In genomic region chr21:45618846-45619485, GRCh38 we compare ENCODE assay signal across 18 cellular contexts. TPM values are rescaled to one million over a fixed set of nuclear protein-coding genes. Genes with fewer than 3 reads are reported as not detected.
DNase-seq lines count a peak whose midpoint lies in the region; ATAC-seq and TF ChIP-seq lines count a peak whose summit lies in the region.
"Had no signal": no experiment of that assay in that cellular context is flagged by ENCODE, and none has a peak within 500 bp of the region (broad histone marks: within the 10 kb centered on the region; RNA-seq: fewer than 3 reads in every experiment).

No MANE protein-coding gene starts in this region.

- H3K36me3 Mint-ChIP-seq in CD4-positive, alpha-beta memory T cell: peaks cover 0 to 2% of the 10 kb centered on the region in 2 donors
- no peaks in the 10 kb centered on the region for H3K36me3 Mint-ChIP-seq in naive thymus-derived CD4-positive, alpha-beta T cell
- H3K36me3 Mint-ChIP-seq: T-cell had no signal

- H3K4me1 Mint-ChIP-seq in CD4-positive, alpha-beta memory T cell: peaks cover 19 to 30% (median 22%) of the 10 kb centered on the region in 4 donors
- peaks cover 12 to 54% (median 42%) of the 10 kb centered on the region in 7 donors for H3K4me1 Mint-ChIP-seq in naive thymus-derived CD4-positive, alpha-beta T cell

- intact Hi-C loops in CD4-positive, alpha-beta memory T cell (cut with micrococcal nuclease): no loop called here
- intact Hi-C loops in naive thymus-derived CD4-positive, alpha-beta T cell (cut with micrococcal nuclease): no loop called here
- intact Hi-C loops in uterus (cut with DNase I; ENCODE audit: low total_unique reads): no loop called here

- TF ChIP-seq POLR2A in uterus (IDR thresholded peaks at IDR 0.05): no peak

- H3K9me3 ChIP-seq in CD4-positive, alpha-beta memory T cell (ENCODE audit: control insufficient read depth in 1 of 2, low read length in 2 of 2): no peaks in the 10 kb centered on the region
- no peaks in the 10 kb centered on the region; the same call in 1 of the 2 replicates for H3K9me3 ChIP-seq in MG63
- no peaks in the 10 kb centered on the region for H3K9me3 ChIP-seq in naive thymus-derived CD4-positive, alpha-beta T cell (ENCODE audit: control insufficient read depth in 2 of 3, low read length in 3 of 3)
- no peaks in the 10 kb centered on the region for H3K9me3 ChIP-seq in uterus

- no peak overlapping the region for H3K4me3 ChIP-seq in CD4-positive, alpha-beta memory T cell (ENCODE audit: low read length in 2 of 2)
- H3K4me3 ChIP-seq in MG63: no peak overlapping the region
- no peak overlapping the region for H3K4me3 ChIP-seq in naive thymus-derived CD4-positive, alpha-beta T cell (ENCODE audit: low read length)
- H3K4me3 ChIP-seq in uterus: no peak overlapping the region

- H3K9me3 Mint-ChIP-seq in CD4-positive, alpha-beta memory T cell: peaks cover 0 to 3% (median 0%) of the 10 kb centered on the region in 8 donors
- peaks cover 0 to 4% (median 0%) of the 10 kb centered on the region in 11 donors for H3K9me3 Mint-ChIP-seq in naive thymus-derived CD4-positive, alpha-beta T cell
- H3K9me3 Mint-ChIP-seq: activated CD4-positive, alpha-beta T cell treated with anti-CD3 and anti-CD28 coated beads, Interleukin-2, amount 10 ng/mL, durations not matched to agents 7 days and 5 days; neural crest cell; T-cell had no signal

- CTCF ChIA-PET in CD4-positive, alpha-beta memory T cell (lab: Charles Lee; ENCODE audit: partially characterized antibody): interaction anchor here (1.2 kb wide), 1 partner anchor 17 kb away, joined by 3 read pairs; no protein-coding TSS in a partner anchor
- CTCF ChIA-PET in naive thymus-derived CD4-positive, alpha-beta T cell (lab: Charles Lee): no interaction called here

- H3K4me1 ChIP-seq in CD4-positive, alpha-beta memory T cell (ENCODE audit: insufficient read depth, low read length): peaks cover 27% of the 10 kb centered on the region
- peaks cover 16 to 32% of the 10 kb centered on the region in 2 donors for H3K4me1 ChIP-seq in naive thymus-derived CD4-positive, alpha-beta T cell (ENCODE audit: control insufficient read depth in 2 of 2, insufficient read depth in 2 of 2, low read length in 2 of 2)
- H3K4me1 ChIP-seq in uterus: no peaks in the 10 kb centered on the region

- no peaks in the 10 kb centered on the region for H3K36me3 ChIP-seq in CD4-positive, alpha-beta memory T cell (ENCODE audit: insufficient read depth, low read length)
- no peaks in the 10 kb centered on the region for H3K36me3 ChIP-seq in MG63
- H3K36me3 ChIP-seq in naive thymus-derived CD4-positive, alpha-beta T cell (ENCODE audit: control insufficient read depth in 2 of 3, insufficient read depth in 3 of 3, low read length in 3 of 3): no peaks in the 10 kb centered on the region
- H3K36me3 ChIP-seq in uterus: no peaks in the 10 kb centered on the region

- peak overlapping the region in 5 of 7 donors; percentile 29 to 99 (median 75) for H3K27ac Mint-ChIP-seq in CD4-positive, alpha-beta memory T cell
- peak overlapping the region in 5 of 9 donors; percentile 78 to 100 (median 97) for H3K27ac Mint-ChIP-seq in naive thymus-derived CD4-positive, alpha-beta T cell
- H3K27ac Mint-ChIP-seq: activated CD4-positive, alpha-beta T cell treated with anti-CD3 and anti-CD28 coated beads, Interleukin-2, amount 10 ng/mL, durations not matched to agents 7 days and 5 days; T-cell had no signal

- POLR2A ChIA-PET in CD4-positive, alpha-beta memory T cell (lab: Charles Lee; ENCODE audit: partially characterized antibody): no interaction called here
- POLR2A ChIA-PET in naive thymus-derived CD4-positive, alpha-beta T cell (lab: Charles Lee): no interaction called here

- no peak for ATAC-seq in naive thymus-derived CD4-positive, alpha-beta T cell
- ATAC-seq: left ventricle myocardium superior, T-cell had no signal

- H3K4me3 Mint-ChIP-seq in CD4-positive, alpha-beta memory T cell: no peak overlapping the region
- no peak overlapping the region for H3K4me3 Mint-ChIP-seq in naive thymus-derived CD4-positive, alpha-beta T cell
- H3K4me3 Mint-ChIP-seq: activated CD4-positive, alpha-beta T cell treated with anti-CD3 and anti-CD28 coated beads, Interleukin-2, amount 10 ng/mL, durations not matched to agents 7 days and 5 days; neural crest cell; T-cell had no signal

- TF ChIP-seq CTCF in uterus (IDR thresholded peaks at IDR 0.05): no peak

- no peak overlapping the region for H3K27ac ChIP-seq in CD4-positive, alpha-beta memory T cell (ENCODE audit: low read depth, low read length)
- H3K27ac ChIP-seq in naive thymus-derived CD4-positive, alpha-beta T cell (ENCODE audit: low read depth, low read length): no peak overlapping the region
- no peak overlapping the region for H3K27ac ChIP-seq in uterus
- H3K27ac ChIP-seq: KMS-11 had no signal

- H3K27me3 Mint-ChIP-seq in CD4-positive, alpha-beta memory T cell: peaks cover 3 to 8% of the 10 kb centered on the region in 2 donors
- peaks cover 0 to 23% (median 0%) of the 10 kb centered on the region in 5 donors for H3K27me3 Mint-ChIP-seq in naive thymus-derived CD4-positive, alpha-beta T cell
- H3K27me3 Mint-ChIP-seq: T-cell had no signal

- DNase-seq in CD4-positive, alpha-beta memory T cell: no peak
- DNase-seq in MG63: peak; percentile 38
- peak; percentile 45 for DNase-seq in amniotic epithelial cell (ENCODE audit: low read depth)
- DNase-seq in naive thymus-derived CD4-positive, alpha-beta T cell: no peak
- DNase-seq in NCI-H446 (lab: John Stamatoyannopoulos, UW): no peak
- DNase-seq in uterus: no peak
- DNase-seq in OCI-M2 (lab: John Stamatoyannopoulos, UW; ENCODE audit: unreplicated experiment): no peak
- no peak for DNase-seq in NCI-H2196 (lab: John Stamatoyannopoulos, UW; ENCODE audit: unreplicated experiment)
- DNase-seq: activated CD4-positive, alpha-beta T cell treated with anti-CD3 and anti-CD28 coated beads, Interleukin-2, amount 10 ng/mL, durations not matched to agents 7 days and 5 days; activated gamma-delta T cell treated with Interleukin-2 at 50 U/mL for 16 hours; caudate nucleus; COR-L47; left ventricle myocardium superior; NCI-H2081 treated with DMSO at 0.1 percent for 48 hours; small intestine had no signal

- H3K27me3 ChIP-seq in CD4-positive, alpha-beta memory T cell (ENCODE audit: insufficient read depth, low read length): no peaks in the 10 kb centered on the region
- peaks cover 15% of the 10 kb centered on the region for H3K27me3 ChIP-seq in MG63
- H3K27me3 ChIP-seq in naive thymus-derived CD4-positive, alpha-beta T cell (ENCODE audit: control insufficient read depth in 2 of 2, insufficient read depth in 2 of 2, low read length in 2 of 2): no peaks in the 10 kb centered on the region
- no peaks in the 10 kb centered on the region for H3K27me3 ChIP-seq in uterus

RNA-seq across cellular contexts. Expression of gene PCBP3, which starts 24.6 kb away (rescaled TPM):
- total RNA-seq in CD4-positive, alpha-beta memory T cell: 1 to 10 TPM in 1 of 2 experiments, under 1 TPM in 1; 0.99 to 1.6 TPM
- polyA plus RNA-seq in CD4-positive, alpha-beta memory T cell: 1 to 10 TPM in 1 of 2 donors, under 1 TPM in 1; 0.36 to 1.1 TPM
- 0.23 TPM in 1 of 2 replicates, not detected in the other for total RNA-seq in MG63 (2014; rRNA removed; shearing (Covaris generic); ENCODE audit: low replicate concordance)
- total RNA-seq in naive thymus-derived CD4-positive, alpha-beta T cell: 1 to 10 TPM; 1.2 to 5.2 (median 4.0) TPM
- polyA plus RNA-seq in naive thymus-derived CD4-positive, alpha-beta T cell: 1 to 10 TPM; 1.5 to 1.6 TPM
- 1 to 10 TPM in 2 of 4 donors, under 1 TPM in 1, not detected in 1; 0.77 to 8.6 (median 3.2) TPM for total RNA-seq in uterus

Comparison
In these comparisons a context has a peak if more than half of its experiments do, and no peak if none do; other contexts are left out.
1. DNase-seq: peak in MG63 (single experiment) and amniotic epithelial cell (single experiment); none in CD4-positive, alpha-beta memory T cell (0 of 5), naive thymus-derived CD4-positive, alpha-beta T cell (0 of 9), NCI-H446 (0 of 2), uterus (0 of 2), OCI-M2 (single experiment) and NCI-H2196 (single experiment).